1 cellular context compared by ENCODE assay signal in the genomic region with DNA sequence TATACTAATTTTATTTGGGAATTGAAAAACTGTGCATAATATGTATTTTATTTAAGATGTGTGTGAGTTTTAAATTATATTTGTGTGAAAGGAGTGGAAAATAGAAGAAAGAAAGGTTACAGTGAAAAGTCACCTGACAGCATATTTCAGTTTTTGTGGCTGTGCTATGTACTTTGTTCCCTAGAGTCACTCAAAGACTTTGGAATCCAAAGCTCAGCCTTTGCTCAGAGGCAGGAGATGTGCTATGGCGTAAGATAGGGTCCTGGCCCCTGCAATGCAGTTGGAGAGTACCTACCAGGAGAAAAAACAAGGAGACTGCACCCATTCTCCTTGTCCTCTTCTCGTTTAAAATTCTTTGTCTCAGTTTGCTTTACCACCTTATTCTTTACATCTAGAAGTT.
TF ChIP-seq lines count a peak whose summit lies in the region.

No MANE protein-coding gene starts in this region.

TF ChIP-seq in HepG2, 621 proteins besides CTCF, POLR2A, EP300 and RAD21 (continued from another document):
- no peak for TF ChIP-seq HOXA5 (CRISPR knock-in tag; IDR thresholded peaks at IDR 0.05)
- TF ChIP-seq HHEX (CRISPR knock-in tag; IDR thresholded peaks at IDR 0.05) = no peak
- TF ChIP-seq, protein P1, sequence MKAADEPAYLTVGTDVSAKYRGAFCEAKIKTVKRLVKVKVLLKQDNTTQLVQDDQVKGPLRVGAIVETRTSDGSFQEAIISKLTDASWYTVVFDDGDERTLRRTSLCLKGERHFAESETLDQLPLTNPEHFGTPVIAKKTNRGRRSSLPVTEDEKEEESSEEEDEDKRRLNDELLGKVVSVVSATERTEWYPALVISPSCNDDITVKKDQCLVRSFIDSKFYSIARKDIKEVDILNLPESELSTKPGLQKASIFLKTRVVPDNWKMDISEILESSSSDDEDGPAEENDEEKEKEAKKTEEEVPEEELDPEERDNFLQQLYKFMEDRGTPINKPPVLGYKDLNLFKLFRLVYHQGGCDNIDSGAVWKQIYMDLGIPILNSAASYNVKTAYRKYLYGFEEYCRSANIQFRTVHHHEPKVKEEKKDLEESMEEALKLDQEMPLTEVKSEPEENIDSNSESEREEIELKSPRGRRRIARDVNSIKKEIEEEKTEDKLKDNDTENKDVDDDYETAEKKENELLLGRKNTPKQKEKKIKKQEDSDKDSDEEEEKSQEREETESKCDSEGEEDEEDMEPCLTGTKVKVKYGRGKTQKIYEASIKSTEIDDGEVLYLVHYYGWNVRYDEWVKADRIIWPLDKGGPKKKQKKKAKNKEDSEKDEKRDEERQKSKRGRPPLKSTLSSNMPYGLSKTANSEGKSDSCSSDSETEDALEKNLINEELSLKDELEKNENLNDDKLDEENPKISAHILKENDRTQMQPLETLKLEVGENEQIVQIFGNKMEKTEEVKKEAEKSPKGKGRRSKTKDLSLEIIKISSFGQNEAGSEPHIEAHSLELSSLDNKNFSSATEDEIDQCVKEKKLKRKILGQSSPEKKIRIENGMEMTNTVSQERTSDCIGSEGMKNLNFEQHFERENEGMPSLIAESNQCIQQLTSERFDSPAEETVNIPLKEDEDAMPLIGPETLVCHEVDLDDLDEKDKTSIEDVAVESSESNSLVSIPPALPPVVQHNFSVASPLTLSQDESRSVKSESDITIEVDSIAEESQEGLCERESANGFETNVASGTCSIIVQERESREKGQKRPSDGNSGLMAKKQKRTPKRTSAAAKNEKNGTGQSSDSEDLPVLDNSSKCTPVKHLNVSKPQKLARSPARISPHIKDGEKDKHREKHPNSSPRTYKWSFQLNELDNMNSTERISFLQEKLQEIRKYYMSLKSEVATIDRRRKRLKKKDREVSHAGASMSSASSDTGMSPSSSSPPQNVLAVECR (CRISPR knock-in tag; IDR thresholded peaks at IDR 0.05; ENCODE audit: borderline replicate concordance) = peak; percentile 24; the same call in 1 of the 2 replicates
- TF ChIP-seq TEAD3 (CRISPR knock-in tag; optimal IDR thresholded peaks at IDR 0.05; ENCODE audit: borderline replicate concordance) = peak; percentile 47
- peak; percentile 35; the same call in 1 of the 2 replicates for TF ChIP-seq TFE3 (CRISPR knock-in tag; IDR thresholded peaks at IDR 0.05)
- no peak for TF ChIP-seq TRAFD1 (CRISPR knock-in tag; IDR thresholded peaks at IDR 0.05; ENCODE audit: borderline replicate concordance)
- no peak for TF ChIP-seq ZBTB21 (CRISPR knock-in tag; IDR thresholded peaks at IDR 0.05)
- TF ChIP-seq, protein P2, sequence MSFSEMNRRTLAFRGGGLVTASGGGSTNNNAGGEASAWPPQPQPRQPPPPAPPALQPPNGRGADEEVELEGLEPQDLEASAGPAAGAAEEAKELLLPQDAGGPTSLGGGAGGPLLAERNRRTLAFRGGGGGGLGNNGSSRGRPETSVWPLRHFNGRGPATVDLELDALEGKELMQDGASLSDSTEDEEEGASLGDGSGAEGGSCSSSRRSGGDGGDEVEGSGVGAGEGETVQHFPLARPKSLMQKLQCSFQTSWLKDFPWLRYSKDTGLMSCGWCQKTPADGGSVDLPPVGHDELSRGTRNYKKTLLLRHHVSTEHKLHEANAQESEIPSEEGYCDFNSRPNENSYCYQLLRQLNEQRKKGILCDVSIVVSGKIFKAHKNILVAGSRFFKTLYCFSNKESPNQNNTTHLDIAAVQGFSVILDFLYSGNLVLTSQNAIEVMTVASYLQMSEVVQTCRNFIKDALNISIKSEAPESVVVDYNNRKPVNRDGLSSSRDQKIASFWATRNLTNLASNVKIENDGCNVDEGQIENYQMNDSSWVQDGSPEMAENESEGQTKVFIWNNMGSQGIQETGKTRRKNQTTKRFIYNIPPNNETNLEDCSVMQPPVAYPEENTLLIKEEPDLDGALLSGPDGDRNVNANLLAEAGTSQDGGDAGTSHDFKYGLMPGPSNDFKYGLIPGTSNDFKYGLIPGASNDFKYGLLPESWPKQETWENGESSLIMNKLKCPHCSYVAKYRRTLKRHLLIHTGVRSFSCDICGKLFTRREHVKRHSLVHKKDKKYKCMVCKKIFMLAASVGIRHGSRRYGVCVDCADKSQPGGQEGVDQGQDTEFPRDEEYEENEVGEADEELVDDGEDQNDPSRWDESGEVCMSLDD (CRISPR knock-in tag; IDR thresholded peaks at IDR 0.05; ENCODE audit: borderline replicate concordance) = no peak
- TF ChIP-seq TBX3 (IDR thresholded peaks at IDR 0.05; ENCODE audit: borderline replicate concordance) = no peak
- TF ChIP-seq SMAD9 (CRISPR knock-in tag; IDR thresholded peaks at IDR 0.05) = no peak
- no peak for TF ChIP-seq ZNF841 (CRISPR knock-in tag; IDR thresholded peaks at IDR 0.05; ENCODE audit: borderline replicate concordance)
- TF ChIP-seq CEBPG (CRISPR knock-in tag; IDR thresholded peaks at IDR 0.05) = peak; percentile 66
- 0 out of 2 replicates have a peak, but pooled peaks have one; percentile 28 for TF ChIP-seq GATAD2A (CRISPR knock-in tag; IDR thresholded peaks at IDR 0.05)
- TF ChIP-seq ZNF180 (CRISPR knock-in tag; IDR thresholded peaks at IDR 0.05; ENCODE audit: borderline replicate concordance, low read depth) = no peak
- peak; percentile 84 for TF ChIP-seq HNF4G (IDR thresholded peaks at IDR 0.05; ENCODE audit: borderline replicate concordance, low read depth, low read length)
- TF ChIP-seq HNF4G (CRISPR knock-in tag; IDR thresholded peaks at IDR 0.05; ENCODE audit: borderline replicate concordance, low read depth) = no peak
- peak; percentile 36; the same call in 1 of the 2 replicates for TF ChIP-seq ZMYM3 (CRISPR knock-in tag; IDR thresholded peaks at IDR 0.05)
- TF ChIP-seq SOX5 (CRISPR knock-in tag; IDR thresholded peaks at IDR 0.05; ENCODE audit: borderline replicate concordance) = 0 out of 2 replicates have a peak, but pooled peaks have one; percentile 13
- TF ChIP-seq TGIF2 (CRISPR knock-in tag; IDR thresholded peaks at IDR 0.05) = no peak
- no peak for TF ChIP-seq ZNF274 (CRISPR knock-in tag; IDR thresholded peaks at IDR 0.05)
- no peak for TF ChIP-seq ZNF205 (CRISPR knock-in tag; IDR thresholded peaks at IDR 0.05)
- no peak for TF ChIP-seq RBFOX2 (IDR thresholded peaks at IDR 0.05; ENCODE audit: low read depth, low read length)
- TF ChIP-seq SAP130 (CRISPR knock-in tag; IDR thresholded peaks at IDR 0.05; ENCODE audit: low read depth) = peak; percentile 33; the same call in 1 of the 2 replicates
- no peak for TF ChIP-seq BHLHE40 (IDR thresholded peaks at IDR 0.05; ENCODE audit: low read length)
- TF ChIP-seq ARID5B (CRISPR knock-in tag; IDR thresholded peaks at IDR 0.05) = peak; percentile 48; the same call in 1 of the 2 replicates
- no peak for TF ChIP-seq ZMYM2 (CRISPR knock-in tag; IDR thresholded peaks at IDR 0.05)
- no peak for TF ChIP-seq KAT7 (CRISPR knock-in tag; IDR thresholded peaks at IDR 0.05; ENCODE audit: borderline replicate concordance)
- no peak for TF ChIP-seq KMT2B (CRISPR knock-in tag; IDR thresholded peaks at IDR 0.05)
- no peak for TF ChIP-seq DPF2 (CRISPR knock-in tag; IDR thresholded peaks at IDR 0.05; ENCODE audit: borderline replicate concordance, low read depth)
